Comparison of ENCODE assay signal across 19 cellular contexts in the genomic region with DNA sequence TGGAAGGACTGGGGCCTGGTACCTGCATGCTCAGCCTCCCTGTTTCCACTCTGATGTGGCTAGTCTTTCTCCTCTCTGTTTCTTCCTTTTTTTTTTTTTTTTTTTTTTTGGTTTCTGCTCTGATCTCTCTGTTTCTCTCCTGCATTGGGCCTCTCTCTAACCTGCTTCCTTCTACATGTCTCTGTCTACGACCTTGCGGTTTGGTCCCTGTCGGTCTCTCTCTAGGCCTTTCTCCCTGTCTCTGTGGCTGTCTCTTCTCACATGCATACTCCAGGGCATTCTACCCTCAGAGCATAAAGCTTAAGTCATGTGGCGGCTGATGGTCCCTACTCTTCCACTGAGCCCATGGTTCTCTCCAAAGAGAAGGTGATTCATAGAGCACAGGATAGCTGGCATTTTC.
DNase-seq lines count a peak whose midpoint lies in the region; ATAC-seq and TF ChIP-seq lines count a peak whose summit lies in the region.
"Had no signal": no experiment of that assay in that cellular context is flagged by ENCODE, and none has a peak within 500 bp of the region (broad histone marks: within the 10 kb centered on the region; RNA-seq: fewer than 3 reads in every experiment).

No MANE protein-coding gene starts in this region.

- no TSS peak for BruUV-seq in MCF 10A (replicated peaks; lab: Mats Ljungman, UMichigan)

- H4K20me1 ChIP-seq in BLaER1 = no peaks in the 10 kb centered on the region

- H3K36me3 Mint-ChIP-seq in CD4-positive, alpha-beta T cell (ENCODE audit: low read depth) = no peaks in the 10 kb centered on the region
- H3K36me3 Mint-ChIP-seq in activated CD4-positive, alpha-beta memory T cell treated with anti-CD3 and anti-CD28 coated beads for 36 hours = peaks cover 6% of the 10 kb centered on the region
- peaks cover 4% of the 10 kb centered on the region for H3K36me3 Mint-ChIP-seq in central memory CD8-positive, alpha-beta T cell (ENCODE audit: insufficient read depth)
- H3K36me3 Mint-ChIP-seq in MCF 10A (ENCODE audit: insufficient read depth, unreplicated experiment) = no peaks in the 10 kb centered on the region

- ATAC-seq in CD4-positive, alpha-beta T cell (ENCODE audit: poor library complexity) = peak; percentile 33
- no peak for ATAC-seq in central memory CD8-positive, alpha-beta T cell (replicated peaks; ENCODE audit: extremely low read depth, poor library complexity, severe bottlenecking)
- ATAC-seq in left ventricle myocardium superior = no peak
- ATAC-seq: K562 had no signal

- POLR2A ChIA-PET in CD4-positive, alpha-beta T cell (lab: Charles Lee) = interaction anchor here (0.6 to 13.1 kb wide), 14 partner anchors 10 to 1097 kb away, joined by 3 to 468 read pairs (median 4); partner anchors contain the start of gene BCL11B
- POLR2A ChIA-PET in activated CD4-positive, alpha-beta memory T cell treated with anti-CD3 and anti-CD28 coated beads for 36 hours (lab: Charles Lee) = interaction anchor here (1.0 to 2.6 kb wide), 11 partner anchors 10 to 1097 kb away, joined by 3 to 18 read pairs (median 6); partner anchors contain the start of gene BCL11B
- POLR2A ChIA-PET in MCF 10A (lab: Yijun Ruan, JAX) = interaction anchor here (0.8 kb wide), 1 partner anchor 35 kb away, joined by 3 read pairs; no protein-coding TSS in a partner anchor

- no peaks in the 10 kb centered on the region for H3K36me3 ChIP-seq in BLaER1
- H3K36me3 ChIP-seq: esophagus muscularis mucosa, thoracic aorta had no signal

- no peak overlapping the region for H3K4me3 ChIP-seq in BLaER1
- H3K4me3 ChIP-seq: esophagus muscularis mucosa, K562, thoracic aorta had no signal

- CTCF ChIA-PET in CD4-positive, alpha-beta T cell (lab: Charles Lee) = interaction anchor here (0.9 kb wide), 1 partner anchor 1091 kb away, joined by 3 read pairs; no protein-coding TSS in a partner anchor
- CTCF ChIA-PET in activated CD4-positive, alpha-beta memory T cell treated with anti-CD3 and anti-CD28 coated beads for 36 hours (lab: Charles Lee) = interaction anchor here (0.9 to 1.5 kb wide), 6 partner anchors 10 to 1091 kb away, joined by 3 to 7 read pairs (median 4); no protein-coding TSS in a partner anchor
- CTCF ChIA-PET in MCF 10A (lab: Yijun Ruan, JAX) = no interaction called here

- H3K27ac ChIP-seq in BLaER1 = peak overlapping the region; percentile 91
- peak overlapping the region; percentile 78 for H3K27ac ChIP-seq in CD4-positive, alpha-beta T cell (ENCODE audit: low read depth, low read length)
- H3K27ac ChIP-seq: esophagus muscularis mucosa, thoracic aorta had no signal

- H3K27me3 Mint-ChIP-seq in CD4-positive, alpha-beta T cell = no peaks in the 10 kb centered on the region
- no peaks in the 10 kb centered on the region for H3K27me3 Mint-ChIP-seq in activated CD4-positive, alpha-beta memory T cell treated with anti-CD3 and anti-CD28 coated beads for 36 hours
- no peaks in the 10 kb centered on the region for H3K27me3 Mint-ChIP-seq in central memory CD8-positive, alpha-beta T cell
- no peaks in the 10 kb centered on the region for H3K27me3 Mint-ChIP-seq in MCF 10A (ENCODE audit: insufficient read depth, unreplicated experiment)

- H3K4me3 Mint-ChIP-seq in CD4-positive, alpha-beta T cell = peak overlapping the region; percentile 46
- H3K4me3 Mint-ChIP-seq in activated CD4-positive, alpha-beta memory T cell treated with anti-CD3 and anti-CD28 coated beads for 36 hours = peak overlapping the region; percentile 50
- peak overlapping the region; percentile 21 for H3K4me3 Mint-ChIP-seq in central memory CD8-positive, alpha-beta T cell
- no peak overlapping the region for H3K4me3 Mint-ChIP-seq in MCF 10A (ENCODE audit: unreplicated experiment)

- no peaks in the 10 kb centered on the region for H3K27me3 ChIP-seq in BLaER1
- H3K27me3 ChIP-seq in CD4-positive, alpha-beta T cell (ENCODE audit: control insufficient read depth, insufficient read depth, low read length) = no peaks in the 10 kb centered on the region

- peak overlapping the region; percentile 90 for H3K4me2 ChIP-seq in BLaER1

- no peaks in the 10 kb centered on the region for H3K9me3 ChIP-seq in BLaER1
- no peaks in the 10 kb centered on the region for H3K9me3 ChIP-seq in CD4-positive, alpha-beta T cell (ENCODE audit: control insufficient read depth, low read length)
- H3K9me3 ChIP-seq: esophagus muscularis mucosa, thoracic aorta had no signal

- peak overlapping the region; percentile 93 for H3K27ac Mint-ChIP-seq in CD4-positive, alpha-beta T cell
- peak overlapping the region; percentile 98 for H3K27ac Mint-ChIP-seq in activated CD4-positive, alpha-beta memory T cell treated with anti-CD3 and anti-CD28 coated beads for 36 hours
- H3K27ac Mint-ChIP-seq in central memory CD8-positive, alpha-beta T cell (ENCODE audit: low read depth) = peak overlapping the region; percentile 91
- H3K27ac Mint-ChIP-seq in MCF 10A (ENCODE audit: low read depth, unreplicated experiment) = no peak overlapping the region

- intact Hi-C loops in CD4-positive, alpha-beta T cell (cut with DNase I, micrococcal nuclease) = loop anchor here (2.0 to 5.0 kb wide), 2 partner anchors 13 to 33 kb away; no protein-coding TSS in a partner anchor
- intact Hi-C loops in activated CD4-positive, alpha-beta memory T cell treated with anti-CD3 and anti-CD28 coated beads for 36 hours (cut with micrococcal nuclease) = loop anchor here (5.0 to 10.0 kb wide), 3 partner anchors 183 to 1017 kb away; no protein-coding TSS in a partner anchor
- intact Hi-C loops in left ventricle myocardium superior (cut with micrococcal nuclease) (no loop called here), MCF 10A (cut with micrococcal nuclease) (no loop called here)

- no peak for DNase-seq in CD4-positive, alpha-beta T cell
- DNase-seq in activated CD4-positive, alpha-beta memory T cell treated with anti-CD3 and anti-CD28 coated beads for 36 hours = no peak
- no peak for DNase-seq in central memory CD8-positive, alpha-beta T cell (ENCODE audit: low spot score in 2 of 2)
- DNase-seq in left ventricle myocardium superior = no peak
- DNase-seq in NCI-H2107 (lab: John Stamatoyannopoulos, UW) = no peak
- no peak for DNase-seq in MCF 10A (ENCODE audit: unreplicated experiment)
- DNase-seq: activated CD4-positive, alpha-beta T cell treated with anti-CD3 and anti-CD28 coated beads, Interleukin-2, amount 50 U/mL, for 4 hours; activated gamma-delta T cell; effector CD8-positive, alpha-beta T cell; EL; MV-4-11; NCI-H1694 treated with DMSO at 0.1 percent for 48 hours; NCI-H69; stimulated activated CD4-positive, alpha-beta T cell treated with anti-CD3 and anti-CD28 coated beads, Interleukin-12 subunit alpha, Interleukin-12 subunit beta, amount 100 ng/mL, for 4 hours; SW 1271 had no signal

- H3K9ac ChIP-seq in BLaER1 = peak overlapping the region; percentile 21; the same call in 1 of the 2 replicates

- no peak for TF ChIP-seq CTCF in CD4-positive, alpha-beta T cell (IDR thresholded peaks at IDR 0.05)
- TF ChIP-seq CTCF in MCF 10A (IDR thresholded peaks at IDR 0.05; ENCODE audit: unreplicated experiment) = no peak

- peaks cover 98% of the 10 kb centered on the region for H3K4me1 Mint-ChIP-seq in CD4-positive, alpha-beta T cell (ENCODE audit: low read depth)
- H3K4me1 Mint-ChIP-seq in activated CD4-positive, alpha-beta memory T cell treated with anti-CD3 and anti-CD28 coated beads for 36 hours (ENCODE audit: low read depth) = peaks cover 97% of the 10 kb centered on the region
- peaks cover 71% of the 10 kb centered on the region for H3K4me1 Mint-ChIP-seq in central memory CD8-positive, alpha-beta T cell
- H3K4me1 Mint-ChIP-seq in MCF 10A (ENCODE audit: insufficient read depth, unreplicated experiment) = no peaks in the 10 kb centered on the region

- H3K9me3 Mint-ChIP-seq in CD4-positive, alpha-beta T cell = no peaks in the 10 kb centered on the region
- H3K9me3 Mint-ChIP-seq in activated CD4-positive, alpha-beta memory T cell treated with anti-CD3 and anti-CD28 coated beads for 36 hours = no peaks in the 10 kb centered on the region
- H3K9me3 Mint-ChIP-seq in central memory CD8-positive, alpha-beta T cell = no peaks in the 10 kb centered on the region
- H3K9me3 Mint-ChIP-seq in MCF 10A (ENCODE audit: unreplicated experiment) = no peaks in the 10 kb centered on the region

- H3K4me1 ChIP-seq in BLaER1 = peaks cover 71% of the 10 kb centered on the region
- H3K4me1 ChIP-seq: esophagus muscularis mucosa had no signal

Comparison
In these comparisons a context has a peak if more than half of its experiments do, and no peak if none do; other contexts are left out.
1. intact Hi-C loops: an anchor here in CD4-positive, alpha-beta T cell (2.0 to 5.0 kb wide) and activated CD4-positive, alpha-beta memory T cell treated with anti-CD3 and anti-CD28 coated beads for 36 hours (5.0 to 10.0 kb wide); none called in left ventricle myocardium superior and MCF 10A.